ENCODE assay signal across 18 cellular contexts in the genomic region with DNA sequence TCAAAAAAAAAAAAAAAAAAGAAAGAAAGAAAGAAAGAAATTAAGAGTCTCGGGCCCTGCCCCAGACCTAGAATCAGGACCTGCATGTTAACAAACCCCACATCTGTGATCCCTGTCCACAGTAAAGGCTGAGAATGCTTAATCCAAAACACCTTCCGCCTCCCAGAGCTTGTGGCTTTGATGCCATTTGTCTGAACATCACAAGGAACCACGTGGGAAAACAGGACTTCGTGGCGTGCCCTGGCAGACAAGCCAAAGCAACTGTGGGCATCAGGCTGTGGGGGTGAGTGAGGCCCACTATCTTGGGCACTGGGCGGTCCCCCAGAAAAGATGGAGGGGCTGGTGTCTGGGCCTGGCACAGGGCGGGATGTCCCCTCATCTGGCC.
A peak's percentile ranks its signal among the peaks of the same experiment; 100 is the strongest.
DNase-seq lines count a peak whose midpoint lies in the region; TF ChIP-seq lines count a peak whose summit lies in the region.
"Had no signal": no experiment of that assay in that cellular context is flagged by ENCODE, and none has a peak within 500 bp of the region (broad histone marks: within the 10 kb centered on the region; RNA-seq: fewer than 3 reads in every experiment).

No MANE protein-coding gene starts in this region.

- peaks cover 25% of the 10 kb centered on the region for H3K4me1 ChIP-seq in adipocyte (ENCODE audit: control insufficient read depth, insufficient read depth, low read length)
- H3K4me1 ChIP-seq in subcutaneous abdominal adipose tissue (ENCODE audit: control insufficient read depth in 5 of 5, insufficient read depth in 5 of 5, low read length in 5 of 5): peaks cover 1 to 54% (median 37%) of the 10 kb centered on the region in 5 donors
- H3K4me1 ChIP-seq in HAP-1: peaks cover 5% of the 10 kb centered on the region; the same call in 1 of the 2 replicates

- in situ Hi-C loops in HAP-1 (cut with MboI; ENCODE audit: low sequenced_read_pairs): no loop called here

- H3K9me3 ChIP-seq in adipocyte (ENCODE audit: control insufficient read depth, low read length) (no peaks in the 10 kb centered on the region), subcutaneous abdominal adipose tissue (ENCODE audit: control insufficient read depth in 5 of 5, low read length in 5 of 5) (no peaks in the 10 kb centered on the region), HAP-1 (no peaks in the 10 kb centered on the region)
- H3K9me3 ChIP-seq: ascending aorta, mucosa of descending colon, spleen had no signal

- no peak for TF ChIP-seq CTCF in AG10803 (conservative IDR thresholded peaks at IDR 0.05; ENCODE audit: low read length)

- DNase-seq in AG10803 (ENCODE audit: low read depth) (peak; percentile 68), adipocyte (ENCODE audit: low read depth) (no peak), HAP-1 (ENCODE audit: low spot score in 2 of 2) (no peak), SHP77 (lab: John Stamatoyannopoulos, UW) (no peak), HUDEP-2 (lab: John Stamatoyannopoulos, UW; ENCODE audit: unreplicated experiment in 76 of 76) (no peak), putamen (ENCODE audit: low spot score) (no peak)
- DNase-seq: activated CD4-positive, CD25-positive, alpha-beta regulatory T cell treated with anti-CD3 and anti-CD28 coated beads, Interleukin-2, amount 50 U/mL, for 72 hours; activated effector memory CD4-positive, alpha-beta T cell treated with Interleukin-2 at 50 U/mL for 16 hours; AML-193; GOT3; NCI-H226; NK-92 treated with Interleukin-12 subunit alpha and Interleukin-12 subunit beta, amount 100 ng/mL, for 24 hours; spleen; T-helper 17 cell had no signal

- H3K27me3 ChIP-seq in adipocyte (replicated peaks; ENCODE audit: control insufficient read depth, insufficient read depth, low read length) (no peaks in the 10 kb centered on the region), layer of hippocampus (ENCODE audit: control insufficient read depth, insufficient read depth, low read length) (no peaks in the 10 kb centered on the region), subcutaneous abdominal adipose tissue (ENCODE audit: control insufficient read depth in 5 of 5, insufficient read depth in 4 of 5, low read length in 5 of 5) (no peaks in the 10 kb centered on the region), HAP-1 (ENCODE audit: low read depth) (no peaks in the 10 kb centered on the region)
- H3K27me3 ChIP-seq: ascending aorta, spleen had no signal

- H3K9ac ChIP-seq in adipocyte (ENCODE audit: low read length) (peak overlapping the region; percentile 85), subcutaneous abdominal adipose tissue (ENCODE audit: low read length in 5 of 5) (no peak overlapping the region)

- H3K4me3 ChIP-seq in AG10803 (ENCODE audit: low read length) (no peak overlapping the region; the same call in 1 of the 2 replicates), adipocyte (ENCODE audit: low read length) (peak overlapping the region; percentile 61), subcutaneous abdominal adipose tissue (ENCODE audit: low read depth in 1 of 5, low read length in 5 of 5) (no peak overlapping the region), HAP-1 (no peak overlapping the region)
- H3K4me3 ChIP-seq: mucosa of descending colon, spleen had no signal

- H3K27ac ChIP-seq in layer of hippocampus (ENCODE audit: low read depth, low read length) (peak overlapping the region; percentile 93), subcutaneous abdominal adipose tissue (ENCODE audit: low read depth, low read length) (peak overlapping the region; percentile 86)

- H3K36me3 ChIP-seq in adipocyte (ENCODE audit: control insufficient read depth, insufficient read depth, low read length, severe bottlenecking) (no peaks in the 10 kb centered on the region), subcutaneous abdominal adipose tissue (ENCODE audit: control insufficient read depth in 5 of 5, insufficient read depth in 5 of 5, low read length in 5 of 5) (no peaks in the 10 kb centered on the region), HAP-1 (replicated peaks) (no peaks in the 10 kb centered on the region)
- H3K36me3 ChIP-seq: ascending aorta, spleen had no signal
